In the genomic region with DNA sequence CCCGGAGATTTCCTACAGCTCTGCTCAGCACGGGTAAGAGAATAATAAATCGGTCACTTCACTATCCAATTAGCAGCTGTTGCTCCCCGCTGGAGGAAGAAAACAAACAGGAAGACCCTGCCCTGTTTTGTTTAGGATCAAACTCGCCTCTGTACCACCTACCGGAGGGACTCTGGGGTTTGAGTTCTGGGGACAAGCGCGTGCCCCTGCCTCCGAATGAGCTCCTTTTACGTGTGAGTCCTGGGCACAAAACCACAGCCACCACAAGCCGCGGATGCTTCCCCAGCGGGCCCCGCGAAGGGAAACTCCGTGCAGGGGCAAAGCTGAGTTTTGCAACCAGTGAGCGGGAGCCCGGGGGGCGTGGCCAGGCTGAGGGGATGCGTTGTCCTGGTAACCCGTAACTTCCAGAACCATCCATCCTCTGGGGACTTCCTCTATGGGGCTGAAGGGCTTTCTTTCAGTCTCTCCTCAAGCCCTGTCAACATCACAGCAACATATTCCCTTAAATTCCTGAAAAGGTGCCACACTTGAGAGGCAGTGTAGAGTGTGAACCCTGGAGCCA, we compare ENCODE assay signal across 8 cellular contexts.
DNase-seq lines count a peak whose midpoint lies in the region; ATAC-seq and TF ChIP-seq lines count a peak whose summit lies in the region.

No MANE protein-coding gene starts in this region.

- H3K4me1 Mint-ChIP-seq in CD4-positive, alpha-beta memory T cell: peaks cover 8 to 25% (median 17%) of the 10 kb centered on the region in 4 donors

- H3K27me3 ChIP-seq in CD4-positive, alpha-beta memory T cell (ENCODE audit: insufficient read depth, low read length): no peaks in the 10 kb centered on the region
- peaks cover 12% of the 10 kb centered on the region for H3K27me3 ChIP-seq in RWPE2 (ENCODE audit: insufficient read depth, poor library complexity, severe bottlenecking)

- peak overlapping the region; percentile 78 to 88 (median 85) for H3K4me3 Mint-ChIP-seq in CD4-positive, alpha-beta memory T cell

- ATAC-seq in GM19328 (IDR thresholded peaks at IDR 0.05; ENCODE audit: unreplicated experiment) (peak; percentile 39), HG03457 (IDR thresholded peaks at IDR 0.05; ENCODE audit: unreplicated experiment) (peak; percentile 42), RWPE2 (ENCODE audit: low read depth) (peak; percentile 53)

- POLR2A ChIA-PET in CD4-positive, alpha-beta memory T cell (lab: Charles Lee; ENCODE audit: partially characterized antibody): no interaction called here

- H3K4me3 ChIP-seq in CD4-positive, alpha-beta memory T cell (ENCODE audit: low read length in 2 of 2): peak overlapping the region; percentile 27 to 33
- no peak overlapping the region for H3K4me3 ChIP-seq in RWPE2 (ENCODE audit: severe bottlenecking)

- no peaks in the 10 kb centered on the region for H3K36me3 ChIP-seq in CD4-positive, alpha-beta memory T cell (ENCODE audit: insufficient read depth, low read length)
- H3K36me3 ChIP-seq in RWPE2 (ENCODE audit: low read depth): no peaks in the 10 kb centered on the region

- no peaks in the 10 kb centered on the region for H3K36me3 Mint-ChIP-seq in CD4-positive, alpha-beta memory T cell

- H3K9me3 Mint-ChIP-seq in CD4-positive, alpha-beta memory T cell: no peaks in the 10 kb centered on the region

- peaks cover 20% of the 10 kb centered on the region for H3K4me1 ChIP-seq in CD4-positive, alpha-beta memory T cell (ENCODE audit: insufficient read depth, low read length)
- H3K4me1 ChIP-seq in RWPE2 (ENCODE audit: insufficient read depth, poor library complexity, severe bottlenecking): no peaks in the 10 kb centered on the region

- TF ChIP-seq CTCF in RWPE2 (IDR thresholded peaks at IDR 0.05; ENCODE audit: poor library complexity, severe bottlenecking): no peak

- intact Hi-C loops in CD4-positive, alpha-beta memory T cell (cut with micrococcal nuclease): no loop called here

- no peaks in the 10 kb centered on the region for H3K27me3 Mint-ChIP-seq in CD4-positive, alpha-beta memory T cell

- DNase-seq in CD4-positive, alpha-beta memory T cell: peak; percentile 76 to 92 (median 83)
- no peak for DNase-seq in RWPE2 (ENCODE audit: low spot score)
- DNase-seq in activated gamma-delta T cell treated with Interleukin-2 at 50 U/mL for 16 hours: peak; percentile 58
- peak; percentile 38 for DNase-seq in glomerular visceral epithelial cell (ENCODE audit: extremely low spot score)
- DNase-seq in occipital lobe (lab: John Stamatoyannopoulos, UW): peak; percentile 60
- DNase-seq in substantia nigra (lab: John Stamatoyannopoulos, UW): peak; percentile 17 to 88 (median 63)

- H3K27ac ChIP-seq in CD4-positive, alpha-beta memory T cell (ENCODE audit: low read depth, low read length): peak overlapping the region; percentile 24
- H3K27ac ChIP-seq in RWPE2 (ENCODE audit: poor library complexity, severe bottlenecking) (no peak overlapping the region), substantia nigra (ENCODE audit: low read depth, low read length, poor library complexity, severe bottlenecking) (peak overlapping the region; percentile 56)

- CTCF ChIA-PET in CD4-positive, alpha-beta memory T cell (lab: Charles Lee; ENCODE audit: partially characterized antibody): interaction anchor here (1.3 kb wide), 1 partner anchor 11 kb away, joined by 3 read pairs; no protein-coding TSS in a partner anchor

- peak overlapping the region; percentile 63 to 95 (median 90) for H3K27ac Mint-ChIP-seq in CD4-positive, alpha-beta memory T cell

- H3K9me3 ChIP-seq in CD4-positive, alpha-beta memory T cell (ENCODE audit: control insufficient read depth in 1 of 2, low read length in 2 of 2): no peaks in the 10 kb centered on the region
- no peaks in the 10 kb centered on the region for H3K9me3 ChIP-seq in RWPE2 (ENCODE audit: severe bottlenecking)
